ENCODE assay signal across 34 cellular contexts in genomic region chr1:68801440-68801839, GRCh38.
"Had no signal": no experiment of that assay in that cellular context is flagged by ENCODE, and none has a peak within 500 bp of the region (broad histone marks: within the 10 kb centered on the region; RNA-seq: fewer than 3 reads in every experiment).

No MANE protein-coding gene starts in this region.

- H3K4me1 ChIP-seq: adrenal gland, body of pancreas, breast epithelium had no signal

- FAIRE-seq: astrocyte, bronchial epithelial cell had no signal

- H3K36me3 ChIP-seq: adrenal gland, ascending aorta, brain microvascular endothelial cell, breast epithelium, cardiac muscle cell had no signal

- DNase-seq: activated effector memory CD4-positive, alpha-beta T cell treated with anti-CD3 and anti-CD28 coated beads, Interleukin-2, amount 50 U/mL, for 16 hours; activated effector memory CD4-positive, alpha-beta T cell treated with Interleukin-2 at 50 U/mL for 16 hours; activated gamma-delta T cell; activated gamma-delta T cell treated with Interleukin-2 at 50 U/mL for 16 hours; activated naive CD4-positive, alpha-beta T cell; activated naive CD4-positive, alpha-beta T cell treated with anti-CD3 and anti-CD28 coated beads for 36 hours; activated naive CD4-positive, alpha-beta T cell treated with anti-CD3 and anti-CD28 coated beads, Interleukin-2, amount 10 ng/mL, durations not matched to agents 7 days and 5 days; activated naive CD4-positive, alpha-beta T cell treated with anti-CD3 and anti-CD28 coated beads, Interleukin-2, amount 50 U/mL, for 16 hours; activated naive CD4-positive, alpha-beta T cell treated with Interleukin-2 at 50 U/mL for 16 hours; activated naive CD8-positive, alpha-beta T cell treated with anti-CD3 and anti-CD28 coated beads for 36 hours; activated naive CD8-positive, alpha-beta T cell treated with anti-CD3 and anti-CD28 coated beads, Interleukin-2, amount 10 ng/mL, durations not matched to agents 7 days and 5 days; activated naive CD8-positive, alpha-beta T cell treated with anti-CD3 and anti-CD28 coated beads, Interleukin-2, amount 50 U/mL, for 24 hours; activated T-cell treated with anti-CD3 and anti-CD28 coated beads, Interleukin-2, amount 50 U/mL, for 1 hour; activated T-cell treated with anti-CD3 and anti-CD28 coated beads, Interleukin-2, amount 50 U/mL, for 24 hours; activated T-cell treated with anti-CD3 and anti-CD28 coated beads, Interleukin-2, amount 50 U/mL, for 4 hours; activated T-cell treated with anti-CD3 and anti-CD28 coated beads, Interleukin-2, amount 50 U/mL, for 48 hours; activated T-cell treated with anti-CD3 and anti-CD28 coated beads, Interleukin-2, amount 50 U/mL, for 72 hours; adrenal gland; amniotic stem cell; amygdala; anterior cingulate cortex; aorta; body of pancreas; brain microvascular endothelial cell; caudate nucleus; central memory CD4-positive, alpha-beta T cell; cerebellar nuclear complex had no signal

- H3K27me3 ChIP-seq: adrenal gland, ascending aorta, body of pancreas, brain microvascular endothelial cell, breast epithelium, cardiac muscle cell had no signal

- H3K9me3 ChIP-seq: adrenal gland, ascending aorta, body of pancreas, breast epithelium had no signal

- H3K27ac ChIP-seq: adrenal gland, ascending aorta, body of pancreas, brain microvascular endothelial cell, breast epithelium, cardiac muscle cell had no signal

- ATAC-seq: activated naive CD4-positive, alpha-beta T cell treated with anti-CD3 and anti-CD28 coated beads, Interleukin-2, amount 50 U/mL, for 72 hours; activated naive CD8-positive, alpha-beta T cell treated with anti-CD3 and anti-CD28 coated beads, Interleukin-2, amount 50 U/mL, for 24 hours; activated T-cell treated with anti-CD3 and anti-CD28 coated beads, Interleukin-2, amount 50 U/mL, for 4 hours; activated T-cell treated with anti-CD3 and anti-CD28 coated beads, Interleukin-2, amount 50 U/mL, for 72 hours; activated T-helper 17 cell treated with anti-CD3 and anti-CD28 coated beads, Interleukin-2, amount 50 U/mL, for 72 hours; body of pancreas had no signal

- H3K4me3 ChIP-seq: adrenal gland, ascending aorta, body of pancreas, breast epithelium, cardiac muscle cell had no signal
